In genomic region chr20:50799176-50799889, GRCh38 we compare ENCODE assay signal across 20 cellular contexts. TPM values are rescaled to one million over a fixed set of nuclear protein-coding genes. Genes with fewer than 3 reads are reported as not detected.
DNase-seq lines count a peak whose midpoint lies in the region; ATAC-seq, FAIRE-seq and TF ChIP-seq lines count a peak whose summit lies in the region.
"Had no signal": no experiment of that assay in that cellular context is flagged by ENCODE, and none has a peak within 500 bp of the region (broad histone marks: within the 10 kb centered on the region; RNA-seq: fewer than 3 reads in every experiment).

No MANE protein-coding gene starts in this region.

- no peaks in the 10 kb centered on the region for H3K36me3 Mint-ChIP-seq in activated naive CD4-positive, alpha-beta T cell treated with anti-CD3 and anti-CD28 coated beads for 36 hours (ENCODE audit: low read depth)
- H3K36me3 Mint-ChIP-seq in IgD-negative memory B cell, result peaks cover 3% of the 10 kb centered on the region
- no peaks in the 10 kb centered on the region for H3K36me3 Mint-ChIP-seq in endodermal cell (ENCODE audit: low read depth)
- H3K36me3 Mint-ChIP-seq: natural killer cell treated with Interleukin-12 subunit alpha and Interleukin-12 subunit beta and Interleukin-15 and Interleukin-18, amount 100 ng/mL, for 72 hours had no signal

- no peaks in the 10 kb centered on the region for H3K27me3 ChIP-seq in endodermal cell (ENCODE audit: control insufficient read depth, insufficient read depth, low read length, poor library complexity, severe bottlenecking)
- H3K27me3 ChIP-seq in stomach smooth muscle (ENCODE audit: control insufficient read depth in 1 of 2, insufficient read depth in 2 of 2, low read length in 2 of 2), result no peaks in the 10 kb centered on the region
- H3K27me3 ChIP-seq: right atrium auricular region had no signal

- H3K27me3 Mint-ChIP-seq in activated naive CD4-positive, alpha-beta T cell treated with anti-CD3 and anti-CD28 coated beads for 36 hours (ENCODE audit: low read depth), result no peaks in the 10 kb centered on the region
- peaks cover 2% of the 10 kb centered on the region for H3K27me3 Mint-ChIP-seq in IgD-negative memory B cell
- peaks cover 7% of the 10 kb centered on the region for H3K27me3 Mint-ChIP-seq in endodermal cell (ENCODE audit: insufficient read depth)
- H3K27me3 Mint-ChIP-seq: natural killer cell treated with Interleukin-12 subunit alpha and Interleukin-12 subunit beta and Interleukin-15 and Interleukin-18, amount 100 ng/mL, for 72 hours had no signal

- no peak for DNase-seq in activated naive CD4-positive, alpha-beta T cell treated with anti-CD3 and anti-CD28 coated beads for 36 hours
- no peak for DNase-seq in activated naive CD4-positive, alpha-beta T cell (lab: John Stamatoyannopoulos, UW)
- DNase-seq in endodermal cell, result peak; percentile 42
- DNase-seq in frontal cortex (ENCODE audit: low spot score in 2 of 2), result no peak
- DNase-seq: activated CD4-positive, CD25-positive, alpha-beta regulatory T cell treated with anti-CD3 and anti-CD28 coated beads, Interleukin-2, amount 50 U/mL, for 72 hours; anterior cingulate cortex; Caco-2; GF-D8; HCEC 1CT; NCI-H1436 treated with DMSO at 0.1 percent for 48 hours; NCI-H524; stimulated activated CD4-positive, alpha-beta T cell treated with anti-CD3 and anti-CD28 coated beads, Interleukin-2, amount 100 ng/mL, for 24 hours had no signal

- ATAC-seq in GM18511 (IDR thresholded peaks at IDR 0.05; ENCODE audit: unreplicated experiment) (no peak), GM18498 (IDR thresholded peaks at IDR 0.05; ENCODE audit: unreplicated experiment) (no peak)
- ATAC-seq: left ventricle myocardium superior; natural killer cell treated with Interleukin-12 subunit alpha and Interleukin-12 subunit beta and Interleukin-15 and Interleukin-18, amount 100 ng/mL, for 72 hours had no signal

- H3K36me3 ChIP-seq in endodermal cell (ENCODE audit: control insufficient read depth, insufficient read depth, low read length) (no peaks in the 10 kb centered on the region), stomach smooth muscle (ENCODE audit: control insufficient read depth in 2 of 2, insufficient read depth in 2 of 2, low read length in 2 of 2) (no peaks in the 10 kb centered on the region)
- H3K36me3 ChIP-seq: right atrium auricular region had no signal

- no peak for TF ChIP-seq CTCF in endodermal cell (conservative IDR thresholded peaks at IDR 0.05)

- 88 to 94% methylated on average over 11 to 13 of the region's 13 CpGs for WGBS in endodermal cell (ENCODE audit: insufficient coverage in 1 of 2, insufficient read length in 1 of 2), 2 experiments

- H3K4me3 Mint-ChIP-seq in activated naive CD4-positive, alpha-beta T cell treated with anti-CD3 and anti-CD28 coated beads for 36 hours, result no peak overlapping the region
- H3K4me3 Mint-ChIP-seq in IgD-negative memory B cell (peak overlapping the region; percentile 65 to 87 (median 79)), endodermal cell (no peak overlapping the region)
- H3K4me3 Mint-ChIP-seq: dendritic cell treated with granulocyte-macrophage colony-stimulating factor and Interleukin-4, amounts not matched to agents 40 ng/mL and 50 ng/mL, for 4 days; natural killer cell treated with Interleukin-12 subunit alpha and Interleukin-12 subunit beta and Interleukin-15 and Interleukin-18, amount 100 ng/mL, for 72 hours had no signal

- CTCF ChIA-PET in activated naive CD4-positive, alpha-beta T cell treated with anti-CD3 and anti-CD28 coated beads for 36 hours (lab: Charles Lee), result interaction anchor here (1.8 kb wide), 1 partner anchor 9 kb away, joined by 4 read pairs; no protein-coding TSS in a partner anchor

- no peak overlapping the region for H3K9ac ChIP-seq in endodermal cell (ENCODE audit: extremely low read depth, low read length, poor library complexity, severe bottlenecking)
- peak overlapping the region in 1 of 2 donors; percentile 13 for H3K9ac ChIP-seq in stomach smooth muscle (ENCODE audit: low read length in 2 of 2)

- H3K4me3 ChIP-seq in endodermal cell (ENCODE audit: low read length), result no peak overlapping the region
- no peak overlapping the region for H3K4me3 ChIP-seq in stomach smooth muscle (ENCODE audit: low read length in 2 of 2)
- H3K4me3 ChIP-seq: right atrium auricular region had no signal

- H3K4me1 ChIP-seq in endodermal cell (ENCODE audit: control insufficient read depth, insufficient read depth, low read length) (no peaks in the 10 kb centered on the region), stomach smooth muscle (ENCODE audit: control insufficient read depth, insufficient read depth, low read length) (peaks cover 6% of the 10 kb centered on the region)

- intact Hi-C loops in activated naive CD4-positive, alpha-beta T cell treated with anti-CD3 and anti-CD28 coated beads for 36 hours (cut with micrococcal nuclease), result no loop called here

- no peaks in the 10 kb centered on the region for H3K9me3 Mint-ChIP-seq in activated naive CD4-positive, alpha-beta T cell treated with anti-CD3 and anti-CD28 coated beads for 36 hours
- H3K9me3 Mint-ChIP-seq in IgD-negative memory B cell, result no peaks in the 10 kb centered on the region
- no peaks in the 10 kb centered on the region for H3K9me3 Mint-ChIP-seq in endodermal cell
- H3K9me3 Mint-ChIP-seq: dendritic cell treated with granulocyte-macrophage colony-stimulating factor and Interleukin-4, amounts not matched to agents 40 ng/mL and 50 ng/mL, for 4 days; natural killer cell treated with Interleukin-12 subunit alpha and Interleukin-12 subunit beta and Interleukin-15 and Interleukin-18, amount 100 ng/mL, for 72 hours had no signal

- FAIRE-seq in frontal cortex (lab: Jason Lieb, UNC), result no peak

- H3K9me3 ChIP-seq in endodermal cell (ENCODE audit: control insufficient read depth, low read length), result no peaks in the 10 kb centered on the region
- H3K9me3 ChIP-seq in stomach smooth muscle (ENCODE audit: control insufficient read depth in 2 of 2, low read length in 2 of 2), result no peaks in the 10 kb centered on the region
- H3K9me3 ChIP-seq: Caco-2, right atrium auricular region had no signal

- peak overlapping the region; percentile 5 for H3K27ac Mint-ChIP-seq in activated naive CD4-positive, alpha-beta T cell treated with anti-CD3 and anti-CD28 coated beads for 36 hours
- H3K27ac Mint-ChIP-seq in IgD-negative memory B cell (peak overlapping the region; percentile 82 to 95 (median 83)), endodermal cell (no peak overlapping the region)
- H3K27ac Mint-ChIP-seq: dendritic cell treated with granulocyte-macrophage colony-stimulating factor and Interleukin-4, amounts not matched to agents 40 ng/mL and 50 ng/mL, for 4 days; natural killer cell treated with Interleukin-12 subunit alpha and Interleukin-12 subunit beta and Interleukin-15 and Interleukin-18, amount 100 ng/mL, for 72 hours had no signal

- H3K4me1 Mint-ChIP-seq in activated naive CD4-positive, alpha-beta T cell treated with anti-CD3 and anti-CD28 coated beads for 36 hours (ENCODE audit: low read depth), result peaks cover 16% of the 10 kb centered on the region
- H3K4me1 Mint-ChIP-seq in IgD-negative memory B cell (peaks cover 24 to 43% (median 29%) of the 10 kb centered on the region in 3 donors), endodermal cell (peaks cover 4% of the 10 kb centered on the region)

- no peak overlapping the region for H3K27ac ChIP-seq in endodermal cell (ENCODE audit: low read depth, low read length)
- peak overlapping the region; percentile 24 for H3K27ac ChIP-seq in stomach smooth muscle (ENCODE audit: low read length)
- H3K27ac ChIP-seq: right atrium auricular region had no signal

RNA-seq across cellular contexts. Expression of gene BCAS4, which starts 4.5 kb away (rescaled TPM):
- total RNA-seq in activated naive CD4-positive, alpha-beta T cell treated with anti-CD3 and anti-CD28 coated beads for 36 hours, result 10 to 100 TPM; 15.7 to 16.6 TPM
- 118 TPM for polyA plus RNA-seq in IgD-negative memory B cell
- 10 to 100 TPM in 1 of 2 donors, 1 to 10 TPM in 1; 9.5 to 25.2 TPM for total RNA-seq in endodermal cell
- 10.0 TPM for polyA plus RNA-seq in endodermal cell (2013, experiment 1 of 2)
- 10.5 TPM for polyA plus RNA-seq in endodermal cell (2013, experiment 2 of 2)
- total RNA-seq in frontal cortex, result 11.4 TPM

Comparison
In these comparisons a context has a peak if more than half of its experiments do, and no peak if none do; other contexts are left out.
1. H3K4me3 Mint-ChIP-seq: peak in IgD-negative memory B cell (4 of 4); none in activated naive CD4-positive, alpha-beta T cell treated with anti-CD3 and anti-CD28 coated beads for 36 hours (single experiment) and endodermal cell (single experiment).